ENCODE assay signal across 6 cellular contexts in the genomic region with DNA sequence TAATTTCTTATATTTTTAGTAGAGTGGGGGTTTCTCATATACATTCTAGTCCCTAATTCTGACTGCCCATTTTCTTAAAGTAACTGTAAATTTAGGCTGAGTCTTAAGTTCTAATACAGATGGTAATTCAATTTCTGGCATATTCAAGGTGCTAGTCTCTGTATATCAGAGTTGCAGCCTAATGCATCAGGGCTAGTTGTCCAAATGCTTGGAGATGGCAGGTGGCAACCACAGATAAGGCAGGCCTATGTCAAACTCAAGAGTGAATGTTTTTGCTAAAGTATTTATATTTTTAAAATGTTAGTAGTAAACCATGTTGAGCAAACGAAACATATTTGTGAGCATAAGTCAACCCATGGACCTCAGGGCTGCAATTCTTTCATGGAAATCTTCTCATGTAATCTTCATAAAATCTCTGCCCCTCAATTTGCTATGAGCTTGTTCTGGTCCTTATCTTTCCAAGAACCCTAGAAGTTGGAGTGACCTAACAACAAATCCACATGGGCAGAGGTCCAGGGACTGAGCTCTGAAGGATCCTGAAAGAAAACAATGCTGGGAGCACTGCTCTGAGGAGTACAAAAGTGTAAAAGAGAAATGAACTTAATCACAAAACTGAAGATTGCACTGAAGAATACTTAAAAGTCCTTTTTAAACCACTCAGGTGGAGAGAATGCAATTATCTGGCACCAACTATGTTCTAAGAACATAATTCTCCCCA. TPM values are rescaled to one million over a fixed set of nuclear protein-coding genes. Genes with fewer than 3 reads are reported as not detected.
"Had no signal": no experiment of that assay in that cellular context is flagged by ENCODE, and none has a peak within 500 bp of the region (broad histone marks: within the 10 kb centered on the region; RNA-seq: fewer than 3 reads in every experiment).

No MANE protein-coding gene starts in this region.

- H2AFZ ChIP-seq: GM23338 had no signal

- H3K4me2 ChIP-seq: GM23338 had no signal

- H3K4me3 ChIP-seq: GM23338 had no signal

- ATAC-seq: GM23338 had no signal

- DNase-seq: H9, HCEC 1CT, IMR-90 had no signal

RNA-seq across cellular contexts. Expression of a gene that starts 27.3 kb away (rescaled TPM):
- total RNA-seq: IMR-90 had no signal
- polyA plus RNA-seq: IMR-90 had no signal

RNA-seq across cellular contexts. Expression of a gene that starts 33.1 kb away (rescaled TPM):
- total RNA-seq: GM23338, H1, H9, HT-29, IMR-90 had no signal
- polyA plus RNA-seq: GM23338, IMR-90 had no signal
